11 cellular contexts compared by ENCODE assay signal in genomic region chr11:8872017-8872416, GRCh38. TPM values are rescaled to one million over a fixed set of nuclear protein-coding genes. Genes with fewer than 3 reads are reported as not detected.
DNase-seq lines count a peak whose midpoint lies in the region; ATAC-seq and TF ChIP-seq lines count a peak whose summit lies in the region.
"Had no signal": no experiment of that assay in that cellular context is flagged by ENCODE, and none has a peak within 500 bp of the region (broad histone marks: within the 10 kb centered on the region; RNA-seq: fewer than 3 reads in every experiment).

No MANE protein-coding gene starts in this region.

- H3K4me1 ChIP-seq in cardiac muscle cell (ENCODE audit: low read depth) (peaks cover 6% of the 10 kb centered on the region), right cardiac atrium (ENCODE audit: control insufficient read depth, insufficient read depth, low read length) (peaks cover under 1% of the 10 kb centered on the region), endodermal cell (ENCODE audit: control insufficient read depth, insufficient read depth, low read length) (peaks cover 9% of the 10 kb centered on the region), upper lobe of right lung (peaks cover 33% of the 10 kb centered on the region)

- H3K9me3 Mint-ChIP-seq in endodermal cell (no peaks in the 10 kb centered on the region), neural crest cell (no peaks in the 10 kb centered on the region)
- H3K9me3 Mint-ChIP-seq: activated T-helper 2 cell treated with anti-CD3 and anti-CD28 coated beads, Interferon-gamma antibody, Interleukin-2, Interleukin-4, amounts not matched to agents 10 μg/mL and 5 μg/mL and 100 μg/mL, durations not matched to agents 14 hours and 24 hours and 36 hours had no signal

- no peak for ATAC-seq in right cardiac atrium
- no peak for ATAC-seq in upper lobe of right lung
- no peak for ATAC-seq in HG02588 (IDR thresholded peaks at IDR 0.05; ENCODE audit: unreplicated experiment)
- ATAC-seq: T-helper 17 cell had no signal

- H3K4me3 ChIP-seq in cardiac muscle cell (no peak overlapping the region), right cardiac atrium (ENCODE audit: low read length) (no peak overlapping the region), endodermal cell (ENCODE audit: low read length) (peak overlapping the region; percentile 96), upper lobe of right lung (no peak overlapping the region)
- H3K4me3 ChIP-seq: mucosa of descending colon had no signal

- H3K4me3 Mint-ChIP-seq in endodermal cell (peak overlapping the region; percentile 75), neural crest cell (peak overlapping the region; percentile 95)

- H3K36me3 Mint-ChIP-seq in endodermal cell (ENCODE audit: low read depth): no peaks in the 10 kb centered on the region
- H3K36me3 Mint-ChIP-seq in neural crest cell (ENCODE audit: low read depth): no peaks in the 10 kb centered on the region

- H3K27ac Mint-ChIP-seq in endodermal cell: no peak overlapping the region
- no peak overlapping the region for H3K27ac Mint-ChIP-seq in neural crest cell (ENCODE audit: unreplicated experiment)
- H3K27ac Mint-ChIP-seq: activated T-helper 2 cell treated with anti-CD3 and anti-CD28 coated beads, Interferon-gamma antibody, Interleukin-2, Interleukin-4, amounts not matched to agents 10 μg/mL and 5 μg/mL and 100 μg/mL, durations not matched to agents 14 hours and 24 hours and 36 hours; T-helper 17 cell had no signal

- H3K9ac ChIP-seq in endodermal cell (ENCODE audit: extremely low read depth, low read length, poor library complexity, severe bottlenecking): no peak overlapping the region

- DNase-seq in cardiac muscle cell (ENCODE audit: low read depth in 1 of 2, low spot score in 1 of 2) (no peak), right cardiac atrium (no peak), endodermal cell (no peak), neural crest cell (ENCODE audit: low read depth, low spot score) (no peak), upper lobe of right lung (no peak), islet precursor cell (no peak)
- no peak for DNase-seq in stimulated activated CD4-positive, alpha-beta T cell treated with anti-CD3 and anti-CD28 coated beads, Interleukin-4, amount 100 ng/mL, for 4 hours
- DNase-seq: T-helper 17 cell had no signal

- 70% methylated on average over 6 of the region's 6 CpGs for WGBS in right cardiac atrium
- 87 to 90% methylated on average over 5 to 6 of the region's 6 CpGs for WGBS in endodermal cell (ENCODE audit: insufficient coverage in 1 of 2, insufficient read length in 1 of 2), 2 experiments

- H3K4me1 Mint-ChIP-seq in endodermal cell (peaks cover 25% of the 10 kb centered on the region), neural crest cell (peaks cover 36% of the 10 kb centered on the region)

- H3K27me3 Mint-ChIP-seq in endodermal cell (ENCODE audit: insufficient read depth) (no peaks in the 10 kb centered on the region), neural crest cell (ENCODE audit: low read depth) (no peaks in the 10 kb centered on the region)

- no peaks in the 10 kb centered on the region for H3K27me3 ChIP-seq in cardiac muscle cell
- no peaks in the 10 kb centered on the region for H3K27me3 ChIP-seq in right cardiac atrium (ENCODE audit: control insufficient read depth, insufficient read depth)
- no peaks in the 10 kb centered on the region for H3K27me3 ChIP-seq in endodermal cell (ENCODE audit: control insufficient read depth, insufficient read depth, low read length, poor library complexity, severe bottlenecking)
- H3K27me3 ChIP-seq in upper lobe of right lung: no peaks in the 10 kb centered on the region

- H3K27ac ChIP-seq in cardiac muscle cell (peak overlapping the region; percentile 91), right cardiac atrium (ENCODE audit: low read length) (no peak overlapping the region), endodermal cell (ENCODE audit: low read depth, low read length) (no peak overlapping the region), upper lobe of right lung (peak overlapping the region; percentile 86)

- H3K9me3 ChIP-seq in cardiac muscle cell (ENCODE audit: low read depth) (no peaks in the 10 kb centered on the region), right cardiac atrium (ENCODE audit: control insufficient read depth, low read length) (no peaks in the 10 kb centered on the region), endodermal cell (ENCODE audit: control insufficient read depth, low read length) (no peaks in the 10 kb centered on the region), upper lobe of right lung (no peaks in the 10 kb centered on the region)
- H3K9me3 ChIP-seq: mucosa of descending colon had no signal

- H3K36me3 ChIP-seq in cardiac muscle cell: no peaks in the 10 kb centered on the region
- H3K36me3 ChIP-seq in endodermal cell (ENCODE audit: control insufficient read depth, insufficient read depth, low read length): no peaks in the 10 kb centered on the region
- no peaks in the 10 kb centered on the region for H3K36me3 ChIP-seq in upper lobe of right lung

- no peak for TF ChIP-seq CTCF in cardiac muscle cell (IDR thresholded peaks at IDR 0.05; ENCODE audit: low read depth, low read length)
- TF ChIP-seq CTCF in endodermal cell (conservative IDR thresholded peaks at IDR 0.05): no peak
- no peak for TF ChIP-seq CTCF in neural crest cell (conservative IDR thresholded peaks at IDR 0.05)
- TF ChIP-seq CTCF in upper lobe of right lung (IDR thresholded peaks at IDR 0.05): no peak

- intact Hi-C loops in right cardiac atrium (cut with DNase I) (no loop called here), upper lobe of right lung (cut with DNase I) (no loop called here)

RNA-seq across cellular contexts. Expression of gene AKIP1, which starts 39.0 kb away (rescaled TPM):
- total RNA-seq in cardiac muscle cell: 26.2 and 33.7 TPM in 2 replicates
- polyA plus RNA-seq in cardiac muscle cell: 51.1 and 55.2 TPM in 2 replicates
- total RNA-seq in right cardiac atrium: 10 to 100 TPM; 24.4 to 30.3 (median 25.4) TPM
- polyA plus RNA-seq in right cardiac atrium: 28.7 TPM
- 10 to 100 TPM; 21.0 to 27.8 TPM for total RNA-seq in endodermal cell
- 28.9 TPM for polyA plus RNA-seq in endodermal cell (2013, experiment 1 of 2)
- polyA plus RNA-seq in endodermal cell (2013, experiment 2 of 2): 29.6 TPM
- 29.7 and 31.5 TPM in 2 replicates for total RNA-seq in neural crest cell
- 27.1 TPM for total RNA-seq in upper lobe of right lung

Comparison
In these comparisons a context has a peak if more than half of its experiments do, and no peak if none do; other contexts are left out.
1. H3K27ac ChIP-seq: peak in cardiac muscle cell (single experiment) and upper lobe of right lung (single experiment); none in right cardiac atrium (single experiment) and endodermal cell (single experiment).